Comparison of ENCODE assay signal across 16 cellular contexts in genomic region chr5:87389635-87390034, GRCh38. TPM values are rescaled to one million over a fixed set of nuclear protein-coding genes. Genes with fewer than 3 reads are reported as not detected.
DNase-seq lines count a peak whose midpoint lies in the region; ATAC-seq and TF ChIP-seq lines count a peak whose summit lies in the region.
"Had no signal": no experiment of that assay in that cellular context is flagged by ENCODE, and none has a peak within 500 bp of the region (broad histone marks: within the 10 kb centered on the region; RNA-seq: fewer than 3 reads in every experiment).

No MANE protein-coding gene starts in this region.

- H3K27ac Mint-ChIP-seq in activated CD8-positive, alpha-beta T cell treated with anti-CD3 and anti-CD28 coated beads for 36 hours, result peak overlapping the region; percentile 67
- H3K27ac Mint-ChIP-seq in activated CD8-positive, alpha-beta T cell treated with anti-CD3 and anti-CD28 coated beads, Interleukin-2, amount 10 ng/mL, durations not matched to agents 7 days and 5 days, result no peak overlapping the region
- peak overlapping the region; percentile 44 for H3K27ac Mint-ChIP-seq in activated naive CD8-positive, alpha-beta T cell treated with anti-CD3 and anti-CD28 coated beads for 36 hours
- H3K27ac Mint-ChIP-seq in natural killer cell, result peak overlapping the region; percentile 89 to 93
- H3K27ac Mint-ChIP-seq: activated T-helper 1 cell treated with anti-CD3 and anti-CD28 coated beads, Interleukin-12 subunit alpha, Interleukin-12 subunit beta, Interleukin-2, Interleukin-4 antibody, amounts not matched to agents 30 ng/mL and 10 ng/mL and 1 ng/mL, durations not matched to agents 14 hours and 24 hours and 36 hours had no signal

- ATAC-seq in activated CD8-positive, alpha-beta T cell treated with anti-CD3 and anti-CD28 coated beads for 36 hours, result no peak
- no peak for ATAC-seq in activated CD8-positive, alpha-beta T cell treated with anti-CD3 and anti-CD28 coated beads, Interleukin-2, amount 10 ng/mL, durations not matched to agents 7 days and 5 days
- ATAC-seq in GM21619 (IDR thresholded peaks at IDR 0.05; ENCODE audit: unreplicated experiment) (peak; percentile 24), natural killer cell (peak; percentile 72 to 85 (median 85))
- ATAC-seq: K562, right cardiac atrium had no signal

- H3K27me3 Mint-ChIP-seq in activated CD8-positive, alpha-beta T cell treated with anti-CD3 and anti-CD28 coated beads for 36 hours, result no peaks in the 10 kb centered on the region
- no peaks in the 10 kb centered on the region for H3K27me3 Mint-ChIP-seq in activated CD8-positive, alpha-beta T cell treated with anti-CD3 and anti-CD28 coated beads, Interleukin-2, amount 10 ng/mL, durations not matched to agents 7 days and 5 days (ENCODE audit: low read depth)
- H3K27me3 Mint-ChIP-seq in activated naive CD8-positive, alpha-beta T cell treated with anti-CD3 and anti-CD28 coated beads for 36 hours, result no peaks in the 10 kb centered on the region
- no peaks in the 10 kb centered on the region for H3K27me3 Mint-ChIP-seq in natural killer cell (ENCODE audit: low read depth in 2 of 2)

- POLR2A ChIA-PET in activated CD8-positive, alpha-beta T cell treated with anti-CD3 and anti-CD28 coated beads for 36 hours (lab: Charles Lee), result no interaction called here
- POLR2A ChIA-PET in activated CD8-positive, alpha-beta T cell treated with anti-CD3 and anti-CD28 coated beads, Interleukin-2, amount 10 ng/mL, durations not matched to agents 7 days and 5 days (lab: Charles Lee), result no interaction called here

- H3K4me3 Mint-ChIP-seq in activated CD8-positive, alpha-beta T cell treated with anti-CD3 and anti-CD28 coated beads for 36 hours, result no peak overlapping the region
- H3K4me3 Mint-ChIP-seq in activated CD8-positive, alpha-beta T cell treated with anti-CD3 and anti-CD28 coated beads, Interleukin-2, amount 10 ng/mL, durations not matched to agents 7 days and 5 days, result no peak overlapping the region
- H3K4me3 Mint-ChIP-seq in activated naive CD8-positive, alpha-beta T cell treated with anti-CD3 and anti-CD28 coated beads for 36 hours, result no peak overlapping the region
- peak overlapping the region; percentile 73 for H3K4me3 Mint-ChIP-seq in natural killer cell
- H3K4me3 Mint-ChIP-seq: activated T-helper 1 cell treated with anti-CD3 and anti-CD28 coated beads, Interleukin-12 subunit alpha, Interleukin-12 subunit beta, Interleukin-2, Interleukin-4 antibody, amounts not matched to agents 30 ng/mL and 10 ng/mL and 1 ng/mL, durations not matched to agents 14 hours and 24 hours and 36 hours had no signal

- intact Hi-C loops in activated CD8-positive, alpha-beta T cell treated with anti-CD3 and anti-CD28 coated beads for 36 hours (cut with micrococcal nuclease), result loop anchor here (10.0 kb wide), 1 partner anchor 125 kb away; the partner anchor contains the start of gene RASA1
- intact Hi-C loops in natural killer cell (cut with micrococcal nuclease), result loop anchor here (5.0 kb wide), 1 partner anchor 122 kb away; the partner anchor contains the start of gene RASA1

- H3K36me3 Mint-ChIP-seq in activated CD8-positive, alpha-beta T cell treated with anti-CD3 and anti-CD28 coated beads for 36 hours (ENCODE audit: low read depth), result peaks cover 47% of the 10 kb centered on the region
- peaks cover 68% of the 10 kb centered on the region for H3K36me3 Mint-ChIP-seq in activated CD8-positive, alpha-beta T cell treated with anti-CD3 and anti-CD28 coated beads, Interleukin-2, amount 10 ng/mL, durations not matched to agents 7 days and 5 days (ENCODE audit: low read depth)
- peaks cover 32% of the 10 kb centered on the region for H3K36me3 Mint-ChIP-seq in activated naive CD8-positive, alpha-beta T cell treated with anti-CD3 and anti-CD28 coated beads for 36 hours
- peaks cover 37% of the 10 kb centered on the region for H3K36me3 Mint-ChIP-seq in natural killer cell

- no peak for TF ChIP-seq CTCF in activated CD8-positive, alpha-beta T cell treated with anti-CD3 and anti-CD28 coated beads for 36 hours (IDR thresholded peaks at IDR 0.05)
- TF ChIP-seq CTCF in natural killer cell (IDR thresholded peaks at IDR 0.05), result no peak

- CTCF ChIA-PET in activated CD8-positive, alpha-beta T cell treated with anti-CD3 and anti-CD28 coated beads for 36 hours (lab: Charles Lee), result interaction anchor here (1.3 kb wide), 1 partner anchor 10 kb away, joined by 4 read pairs; no protein-coding TSS in a partner anchor
- CTCF ChIA-PET in activated CD8-positive, alpha-beta T cell treated with anti-CD3 and anti-CD28 coated beads, Interleukin-2, amount 10 ng/mL, durations not matched to agents 7 days and 5 days (lab: Charles Lee), result interaction anchor here (0.9 to 2.5 kb wide), 3 partner anchors 10 to 319 kb away, joined by 3 to 11 read pairs (median 4); no protein-coding TSS in a partner anchor

- H3K4me1 Mint-ChIP-seq in activated CD8-positive, alpha-beta T cell treated with anti-CD3 and anti-CD28 coated beads for 36 hours (ENCODE audit: low read depth), result peaks cover 15% of the 10 kb centered on the region
- peaks cover 2% of the 10 kb centered on the region for H3K4me1 Mint-ChIP-seq in activated CD8-positive, alpha-beta T cell treated with anti-CD3 and anti-CD28 coated beads, Interleukin-2, amount 10 ng/mL, durations not matched to agents 7 days and 5 days (ENCODE audit: low read depth)
- H3K4me1 Mint-ChIP-seq in activated naive CD8-positive, alpha-beta T cell treated with anti-CD3 and anti-CD28 coated beads for 36 hours, result peaks cover 15% of the 10 kb centered on the region
- H3K4me1 Mint-ChIP-seq in natural killer cell, result peaks cover 24 to 32% of the 10 kb centered on the region in 2 donors

- DNase-seq in activated CD8-positive, alpha-beta T cell treated with anti-CD3 and anti-CD28 coated beads for 36 hours, result no peak
- DNase-seq in activated CD8-positive, alpha-beta T cell treated with anti-CD3 and anti-CD28 coated beads, Interleukin-2, amount 10 ng/mL, durations not matched to agents 7 days and 5 days, result no peak
- DNase-seq in activated naive CD8-positive, alpha-beta T cell treated with anti-CD3 and anti-CD28 coated beads for 36 hours, result no peak
- DNase-seq in natural killer cell, result no peak
- no peak for DNase-seq in NCI-H2029 treated with DMSO at 0.1 percent for 48 hours (lab: John Stamatoyannopoulos, UW)
- DNase-seq in GM19238 (ENCODE audit: insufficient read length, low spot score), result no peak
- DNase-seq in AML-193 (lab: John Stamatoyannopoulos, UW), result no peak
- DNase-seq: activated CD4-positive, alpha-beta T cell treated with anti-CD3 and anti-CD28 coated beads, Interleukin-2, amount 50 U/mL, for 1 hour; anterior cingulate cortex; hippocampal formation; kidney glomerular epithelial cell; PC-9 had no signal

- no peaks in the 10 kb centered on the region for H3K9me3 Mint-ChIP-seq in activated CD8-positive, alpha-beta T cell treated with anti-CD3 and anti-CD28 coated beads for 36 hours
- no peaks in the 10 kb centered on the region for H3K9me3 Mint-ChIP-seq in activated CD8-positive, alpha-beta T cell treated with anti-CD3 and anti-CD28 coated beads, Interleukin-2, amount 10 ng/mL, durations not matched to agents 7 days and 5 days (ENCODE audit: insufficient read depth)
- no peaks in the 10 kb centered on the region for H3K9me3 Mint-ChIP-seq in activated naive CD8-positive, alpha-beta T cell treated with anti-CD3 and anti-CD28 coated beads for 36 hours
- no peaks in the 10 kb centered on the region for H3K9me3 Mint-ChIP-seq in natural killer cell
- H3K9me3 Mint-ChIP-seq: activated T-helper 1 cell treated with anti-CD3 and anti-CD28 coated beads, Interleukin-12 subunit alpha, Interleukin-12 subunit beta, Interleukin-2, Interleukin-4 antibody, amounts not matched to agents 30 ng/mL and 10 ng/mL and 1 ng/mL, durations not matched to agents 14 hours and 24 hours and 36 hours had no signal

RNA-seq across cellular contexts. Expression of gene CCNH, which starts 23.1 kb away (rescaled TPM):
- 10 to 100 TPM; 68.7 to 76.1 TPM for total RNA-seq in activated CD8-positive, alpha-beta T cell treated with anti-CD3 and anti-CD28 coated beads for 36 hours
- total RNA-seq in activated CD8-positive, alpha-beta T cell treated with anti-CD3 and anti-CD28 coated beads, Interleukin-2, amount 10 ng/mL, durations not matched to agents 7 days and 5 days, result 10 to 100 TPM; 51.0 to 56.2 TPM
- total RNA-seq in activated naive CD8-positive, alpha-beta T cell treated with anti-CD3 and anti-CD28 coated beads for 36 hours, result 10 to 100 TPM; 61.4 to 68.0 TPM
- 100 to 1,000 TPM; 171 to 305 (median 268) TPM for total RNA-seq in natural killer cell

Comparison
In these comparisons a context has a peak if more than half of its experiments do, and no peak if none do; other contexts are left out.
1. ATAC-seq: peak in GM21619 (single experiment) and natural killer cell (3 of 3); none in activated CD8-positive, alpha-beta T cell treated with anti-CD3 and anti-CD28 coated beads for 36 hours (single experiment) and activated CD8-positive, alpha-beta T cell treated with anti-CD3 and anti-CD28 coated beads, Interleukin-2, amount 10 ng/mL, durations not matched to agents 7 days and 5 days (single experiment).